In the genomic region with DNA sequence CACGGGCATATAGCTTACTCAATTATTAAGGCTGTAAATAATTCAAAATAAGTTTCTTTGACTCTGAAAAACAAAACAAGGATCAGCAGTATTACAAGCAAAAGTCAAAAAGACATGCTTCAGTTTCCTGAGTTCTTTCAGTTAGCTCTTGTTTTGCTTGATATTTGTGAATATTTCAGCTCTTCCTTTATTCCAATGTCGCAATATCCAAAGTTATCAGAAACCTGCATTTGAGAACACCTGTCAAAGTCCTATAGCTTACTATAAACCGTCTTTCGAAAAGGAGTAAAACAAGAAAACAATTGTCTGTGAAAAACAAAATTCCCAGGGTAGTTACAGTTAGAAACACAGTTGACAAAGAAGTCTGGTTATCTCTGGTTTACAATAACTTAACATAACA, we compare ENCODE assay signal across 37 cellular contexts. TPM values are rescaled to one million over a fixed set of nuclear protein-coding genes. Genes with fewer than 3 reads are reported as not detected.
"Had no signal": no experiment of that assay in that cellular context is flagged by ENCODE, and none has a peak within 500 bp of the region (broad histone marks: within the 10 kb centered on the region; RNA-seq: fewer than 3 reads in every experiment).

No MANE protein-coding gene starts in this region.

- H3K4me1 ChIP-seq: adrenal gland, ascending aorta, breast epithelium had no signal

- FAIRE-seq: astrocyte, bronchial epithelial cell had no signal

- ATAC-seq: activated naive CD4-positive, alpha-beta T cell treated with anti-CD3 and anti-CD28 coated beads, Interleukin-2, amount 50 U/mL, for 72 hours; activated naive CD8-positive, alpha-beta T cell treated with anti-CD3 and anti-CD28 coated beads, Interleukin-2, amount 50 U/mL, for 24 hours; activated T-cell treated with anti-CD3 and anti-CD28 coated beads, Interleukin-2, amount 50 U/mL, for 4 hours; activated T-cell treated with anti-CD3 and anti-CD28 coated beads, Interleukin-2, amount 50 U/mL, for 72 hours; activated T-helper 17 cell treated with anti-CD3 and anti-CD28 coated beads, Interleukin-2, amount 50 U/mL, for 72 hours; body of pancreas had no signal

- H3K9me3 ChIP-seq: adrenal gland, ascending aorta, body of pancreas, breast epithelium had no signal

- H3K27me3 ChIP-seq: adrenal gland, ascending aorta, body of pancreas, breast epithelium had no signal

- H3K27ac ChIP-seq: adrenal gland, ascending aorta, body of pancreas, brain microvascular endothelial cell, breast epithelium had no signal

- H3K4me3 ChIP-seq: adrenal gland, ascending aorta, body of pancreas, breast epithelium had no signal

- DNase-seq: activated effector memory CD4-positive, alpha-beta T cell treated with anti-CD3 and anti-CD28 coated beads, Interleukin-2, amount 50 U/mL, for 16 hours; activated effector memory CD4-positive, alpha-beta T cell treated with Interleukin-2 at 50 U/mL for 16 hours; activated gamma-delta T cell; activated gamma-delta T cell treated with Interleukin-2 at 50 U/mL for 16 hours; activated naive CD4-positive, alpha-beta T cell; activated naive CD4-positive, alpha-beta T cell treated with anti-CD3 and anti-CD28 coated beads for 36 hours; activated naive CD4-positive, alpha-beta T cell treated with anti-CD3 and anti-CD28 coated beads, Interleukin-2, amount 10 ng/mL, durations not matched to agents 7 days and 5 days; activated naive CD4-positive, alpha-beta T cell treated with anti-CD3 and anti-CD28 coated beads, Interleukin-2, amount 50 U/mL, for 16 hours; activated naive CD4-positive, alpha-beta T cell treated with Interleukin-2 at 50 U/mL for 16 hours; activated naive CD8-positive, alpha-beta T cell treated with anti-CD3 and anti-CD28 coated beads for 36 hours; activated naive CD8-positive, alpha-beta T cell treated with anti-CD3 and anti-CD28 coated beads, Interleukin-2, amount 10 ng/mL, durations not matched to agents 7 days and 5 days; activated naive CD8-positive, alpha-beta T cell treated with anti-CD3 and anti-CD28 coated beads, Interleukin-2, amount 50 U/mL, for 24 hours; activated T-cell treated with anti-CD3 and anti-CD28 coated beads, Interleukin-2, amount 50 U/mL, for 1 hour; activated T-cell treated with anti-CD3 and anti-CD28 coated beads, Interleukin-2, amount 50 U/mL, for 24 hours; activated T-cell treated with anti-CD3 and anti-CD28 coated beads, Interleukin-2, amount 50 U/mL, for 4 hours; activated T-cell treated with anti-CD3 and anti-CD28 coated beads, Interleukin-2, amount 50 U/mL, for 48 hours; activated T-cell treated with anti-CD3 and anti-CD28 coated beads, Interleukin-2, amount 50 U/mL, for 72 hours; adrenal gland; amniotic stem cell; amygdala; anterior cingulate cortex; aorta; body of pancreas; brain microvascular endothelial cell; caudate nucleus; central memory CD4-positive, alpha-beta T cell; cerebellar nuclear complex had no signal

- H3K36me3 ChIP-seq: adrenal gland, ascending aorta, brain microvascular endothelial cell, breast epithelium had no signal

RNA-seq across cellular contexts. Expression of gene CYP27A1, which starts 14.7 kb away (rescaled TPM):
- total RNA-seq: activated naive CD4-positive, alpha-beta T cell treated with anti-CD3 and anti-CD28 coated beads for 36 hours; activated naive CD8-positive, alpha-beta T cell treated with anti-CD3 and anti-CD28 coated beads for 36 hours; activated T-helper 2 cell treated with anti-CD3 and anti-CD28 coated beads, Interferon-gamma antibody, Interleukin-2, Interleukin-4, amounts not matched to agents 10 μg/mL and 5 μg/mL and 100 μg/mL, durations not matched to agents 14 hours and 24 hours and 36 hours had no signal

RNA-seq across cellular contexts. Expression of gene PRKAG3, which starts 34.9 kb away (rescaled TPM):
- total RNA-seq: activated naive CD4-positive, alpha-beta T cell treated with anti-CD3 and anti-CD28 coated beads for 36 hours; activated naive CD4-positive, alpha-beta T cell treated with anti-CD3 and anti-CD28 coated beads, Interleukin-2, amount 50 U/mL, for 72 hours; activated naive CD8-positive, alpha-beta T cell treated with anti-CD3 and anti-CD28 coated beads for 36 hours; activated naive CD8-positive, alpha-beta T cell treated with anti-CD3 and anti-CD28 coated beads, Interleukin-2, amount 10 ng/mL, durations not matched to agents 7 days and 5 days; activated T-cell treated with anti-CD3 and anti-CD28 coated beads, Interleukin-2, amount 50 U/mL, for 4 hours; activated T-cell treated with anti-CD3 and anti-CD28 coated beads, Interleukin-2, amount 50 U/mL, for 72 hours; activated T-helper 1 cell treated with anti-CD3 and anti-CD28 coated beads, Interleukin-12 subunit alpha, Interleukin-12 subunit beta, Interleukin-2, Interleukin-4 antibody, amounts not matched to agents 30 ng/mL and 10 ng/mL and 1 ng/mL, durations not matched to agents 14 hours and 24 hours and 36 hours; activated T-helper 17 cell treated with anti-CD3 and anti-CD28 coated beads, Interleukin-2, amount 50 U/mL, for 72 hours; activated T-helper 2 cell treated with anti-CD3 and anti-CD28 coated beads, Interferon-gamma antibody, Interleukin-2, Interleukin-4, amounts not matched to agents 10 μg/mL and 5 μg/mL and 100 μg/mL, durations not matched to agents 14 hours and 24 hours and 36 hours; ascending aorta; astrocyte; body of pancreas; breast epithelium; bronchial epithelial cell; cerebellum; chondrocyte had no signal
- polyA plus RNA-seq: adrenal gland had no signal
